ENCODE assay signal across 21 cellular contexts in genomic region chr22:46659791-46660186, GRCh38. TPM values are rescaled to one million over a fixed set of nuclear protein-coding genes. Genes with fewer than 3 reads are reported as not detected.
DNase-seq lines count a peak whose midpoint lies in the region; ATAC-seq and TF ChIP-seq lines count a peak whose summit lies in the region.
"Had no signal": no experiment of that assay in that cellular context is flagged by ENCODE, and none has a peak within 500 bp of the region (broad histone marks: within the 10 kb centered on the region; RNA-seq: fewer than 3 reads in every experiment).

No MANE protein-coding gene starts in this region.

- H3K27me3 ChIP-seq in H9 (ENCODE audit: insufficient read depth, low read length): no peaks in the 10 kb centered on the region
- no peaks in the 10 kb centered on the region for H3K27me3 ChIP-seq in effector memory CD4-positive, alpha-beta T cell (replicated peaks; ENCODE audit: control insufficient read depth, insufficient read depth, low read length, poor library complexity, severe bottlenecking)
- H3K27me3 ChIP-seq: MG63 had no signal

- H3K4me1 ChIP-seq in H9 (ENCODE audit: insufficient read depth, low read length): no peaks in the 10 kb centered on the region
- peaks cover 25% of the 10 kb centered on the region for H3K4me1 ChIP-seq in effector memory CD4-positive, alpha-beta T cell (ENCODE audit: control insufficient read depth, insufficient read depth, low read length, poor library complexity, severe bottlenecking)

- no peak overlapping the region for H3K4me3 Mint-ChIP-seq in activated naive CD4-positive, alpha-beta T cell treated with anti-CD3 and anti-CD28 coated beads for 36 hours
- H3K4me3 Mint-ChIP-seq in activated naive CD4-positive, alpha-beta T cell treated with anti-CD3 and anti-CD28 coated beads, Interleukin-2, amount 10 ng/mL, durations not matched to agents 7 days and 5 days: no peak overlapping the region
- H3K4me3 Mint-ChIP-seq in H9: no peak overlapping the region
- H3K4me3 Mint-ChIP-seq in stimulated activated effector memory CD8-positive, alpha-beta T cell treated with anti-CD3 and anti-CD28 coated beads, Interleukin-12 subunit alpha, Interleukin-12 subunit beta, amount 100 ng/mL, for 72 hours: no peak overlapping the region
- H3K4me3 Mint-ChIP-seq: activated naive CD8-positive, alpha-beta T cell; central memory CD8-positive, alpha-beta T cell had no signal

- no peak overlapping the region for H3K4me3 ChIP-seq in effector memory CD4-positive, alpha-beta T cell (ENCODE audit: insufficient read depth, low read depth, low read length, poor library complexity, severe bottlenecking)
- H3K4me3 ChIP-seq: K562, MG63, smooth muscle cell, thoracic aorta had no signal

- no peak overlapping the region for H4K5ac ChIP-seq in H9 (ENCODE audit: insufficient read length, low read depth, low read length)

- H3K79me2 ChIP-seq in H9 (ENCODE audit: insufficient read depth, low read length): no peaks in the 10 kb centered on the region

- no peak overlapping the region for H2BK120ac ChIP-seq in H9 (ENCODE audit: low read depth, low read length, poor library complexity, severe bottlenecking)

- no peaks in the 10 kb centered on the region for H3K36me3 ChIP-seq in effector memory CD4-positive, alpha-beta T cell (ENCODE audit: control insufficient read depth, insufficient read depth, low read length)
- H3K36me3 ChIP-seq: MG63, thoracic aorta had no signal

- H2AFZ ChIP-seq in H9 (ENCODE audit: low read length): no peak overlapping the region

- H3K23me2 ChIP-seq in H9 (ENCODE audit: insufficient read length, low read depth, low read length, poor library complexity, severe bottlenecking): no peaks in the 10 kb centered on the region

- H3K27me3 Mint-ChIP-seq in activated naive CD4-positive, alpha-beta T cell treated with anti-CD3 and anti-CD28 coated beads for 36 hours (ENCODE audit: low read depth): no peaks in the 10 kb centered on the region
- H3K27me3 Mint-ChIP-seq in activated naive CD4-positive, alpha-beta T cell treated with anti-CD3 and anti-CD28 coated beads, Interleukin-2, amount 10 ng/mL, durations not matched to agents 7 days and 5 days: no peaks in the 10 kb centered on the region
- H3K27me3 Mint-ChIP-seq in H9 (ENCODE audit: low read depth): no peaks in the 10 kb centered on the region
- H3K27me3 Mint-ChIP-seq: activated naive CD8-positive, alpha-beta T cell; CD4-positive, CD25-positive, alpha-beta regulatory T cell; central memory CD8-positive, alpha-beta T cell had no signal

- no peak overlapping the region for H4K91ac ChIP-seq in H9 (ENCODE audit: insufficient read length, low read depth, low read length)

- ATAC-seq in stimulated activated effector memory CD8-positive, alpha-beta T cell treated with anti-CD3 and anti-CD28 coated beads, Interleukin-12 subunit alpha, Interleukin-12 subunit beta, amount 100 ng/mL, for 72 hours: no peak
- ATAC-seq: K562, Panc1 had no signal

- peaks cover 22% of the 10 kb centered on the region for H3K4me1 Mint-ChIP-seq in activated naive CD4-positive, alpha-beta T cell treated with anti-CD3 and anti-CD28 coated beads for 36 hours (ENCODE audit: low read depth)
- peaks cover 16% of the 10 kb centered on the region for H3K4me1 Mint-ChIP-seq in activated naive CD4-positive, alpha-beta T cell treated with anti-CD3 and anti-CD28 coated beads, Interleukin-2, amount 10 ng/mL, durations not matched to agents 7 days and 5 days
- H3K4me1 Mint-ChIP-seq in H9: peaks cover 7 to 12% of the 10 kb centered on the region in 2 experiments
- H3K4me1 Mint-ChIP-seq in stimulated activated effector memory CD8-positive, alpha-beta T cell treated with anti-CD3 and anti-CD28 coated beads, Interleukin-12 subunit alpha, Interleukin-12 subunit beta, amount 100 ng/mL, for 72 hours: peaks cover 37% of the 10 kb centered on the region

- no peaks in the 10 kb centered on the region for H3K79me1 ChIP-seq in H9 (ENCODE audit: insufficient read depth, low read depth, low read length, poor library complexity, severe bottlenecking)

- DNase-seq in activated naive CD4-positive, alpha-beta T cell treated with anti-CD3 and anti-CD28 coated beads for 36 hours: no peak
- DNase-seq in activated naive CD4-positive, alpha-beta T cell treated with anti-CD3 and anti-CD28 coated beads, Interleukin-2, amount 10 ng/mL, durations not matched to agents 7 days and 5 days: no peak
- DNase-seq in H9 (no peak), NCI-H1436 treated with DMSO at 0.1 percent for 48 hours (lab: John Stamatoyannopoulos, UW) (no peak), middle frontal gyrus (ENCODE audit: extremely low spot score, low spot score) (no peak), inferior parietal cortex (ENCODE audit: extremely low spot score) (no peak)
- no peak for DNase-seq in effector memory CD4-positive, alpha-beta T cell
- DNase-seq in stimulated activated effector memory CD8-positive, alpha-beta T cell treated with anti-CD3 and anti-CD28 coated beads, Interleukin-12 subunit alpha, Interleukin-12 subunit beta, amount 100 ng/mL, for 72 hours (ENCODE audit: low spot score in 2 of 2): no peak
- DNase-seq: activated CD4-positive, alpha-beta T cell treated with anti-CD3 and anti-CD28 coated beads for 1 hour; DMS 273 treated with DMSO at 0.1 percent for 48 hours; MG63; NCI-H1417 treated with DMSO at 0.1 percent for 48 hours; NCI-H2107; stimulated activated CD4-positive, alpha-beta T cell treated with anti-CD3 and anti-CD28 coated beads, Interleukin-2, amount 100 ng/mL, for 24 hours had no signal

- no peak overlapping the region for H2BK20ac ChIP-seq in H9 (ENCODE audit: low read depth, low read length, poor library complexity, severe bottlenecking)

- CTCF ChIA-PET in activated naive CD4-positive, alpha-beta T cell treated with anti-CD3 and anti-CD28 coated beads for 36 hours (lab: Charles Lee): no interaction called here
- CTCF ChIA-PET in activated naive CD4-positive, alpha-beta T cell treated with anti-CD3 and anti-CD28 coated beads, Interleukin-2, amount 10 ng/mL, durations not matched to agents 7 days and 5 days (lab: Charles Lee): interaction anchor here (1.6 kb wide), 1 partner anchor 97 kb away, joined by 7 read pairs; no protein-coding TSS in a partner anchor

- H3K56ac ChIP-seq in H9 (ENCODE audit: insufficient read length, low read depth, low read length): no peak overlapping the region

- intact Hi-C loops in activated naive CD4-positive, alpha-beta T cell treated with anti-CD3 and anti-CD28 coated beads for 36 hours (cut with micrococcal nuclease): loop anchor here (2.0 kb wide), 1 partner anchor 45 kb away; no protein-coding TSS in a partner anchor

- WGBS in H9 (ENCODE audit: extremely low coverage, insufficient read length, low lambda C conversion rate): no CpG with 5 or more reads among the region's 12 CpGs

- H3K27ac ChIP-seq in H9 (ENCODE audit: insufficient read length, low read depth, low read length): no peak overlapping the region
- peak overlapping the region; percentile 69 for H3K27ac ChIP-seq in effector memory CD4-positive, alpha-beta T cell (ENCODE audit: insufficient read depth, low read length, poor library complexity, severe bottlenecking)
- H3K27ac ChIP-seq: thoracic aorta had no signal

- H2AK5ac ChIP-seq in H9 (ENCODE audit: insufficient read length, low read length): no peak overlapping the region

- no peak overlapping the region for H3K9ac ChIP-seq in H9 (ENCODE audit: extremely low read depth, insufficient read length, low read length)

- no peaks in the 10 kb centered on the region for H4K20me1 ChIP-seq in H9 (ENCODE audit: control insufficient read depth, insufficient read depth, insufficient read length)

- H2BK5ac ChIP-seq in H9 (ENCODE audit: insufficient read length, low read length): no peak overlapping the region

- no peak overlapping the region for H3K14ac ChIP-seq in H9 (ENCODE audit: insufficient read depth, low read length)

- H3K23ac ChIP-seq in H9 (ENCODE audit: insufficient read length, low read depth, low read length): no peak overlapping the region

- no peak overlapping the region for H2BK15ac ChIP-seq in H9 (ENCODE audit: low read depth, low read length)

- no peak overlapping the region for H3K4me2 ChIP-seq in H9 (ENCODE audit: insufficient read depth, insufficient read length, low read length)
- H3K4me2 ChIP-seq: smooth muscle cell had no signal

- no peak overlapping the region for H3T11ph ChIP-seq in H9 (ENCODE audit: low read length)

- no peaks in the 10 kb centered on the region for H3K36me3 Mint-ChIP-seq in activated naive CD4-positive, alpha-beta T cell treated with anti-CD3 and anti-CD28 coated beads for 36 hours (ENCODE audit: low read depth)
- no peaks in the 10 kb centered on the region for H3K36me3 Mint-ChIP-seq in activated naive CD4-positive, alpha-beta T cell treated with anti-CD3 and anti-CD28 coated beads, Interleukin-2, amount 10 ng/mL, durations not matched to agents 7 days and 5 days
- H3K36me3 Mint-ChIP-seq in H9 (ENCODE audit: insufficient read depth in 1 of 3, low read depth in 3 of 3): no peaks in the 10 kb centered on the region
- H3K36me3 Mint-ChIP-seq in stimulated activated effector memory CD8-positive, alpha-beta T cell treated with anti-CD3 and anti-CD28 coated beads, Interleukin-12 subunit alpha, Interleukin-12 subunit beta, amount 100 ng/mL, for 72 hours: no peaks in the 10 kb centered on the region
- H3K36me3 Mint-ChIP-seq: activated naive CD8-positive, alpha-beta T cell had no signal

- no peak overlapping the region for H2BK12ac ChIP-seq in H9 (ENCODE audit: insufficient read length, low read depth, low read length)

- no peak overlapping the region for H3K18ac ChIP-seq in H9 (ENCODE audit: insufficient read length, low read depth, low read length)

- H4K8ac ChIP-seq in H9 (replicated peaks; ENCODE audit: insufficient read length, low read depth, low read length): no peak overlapping the region

- no peaks in the 10 kb centered on the region for H3K9me3 Mint-ChIP-seq in activated naive CD4-positive, alpha-beta T cell treated with anti-CD3 and anti-CD28 coated beads for 36 hours
- no peaks in the 10 kb centered on the region for H3K9me3 Mint-ChIP-seq in activated naive CD4-positive, alpha-beta T cell treated with anti-CD3 and anti-CD28 coated beads, Interleukin-2, amount 10 ng/mL, durations not matched to agents 7 days and 5 days
- H3K9me3 Mint-ChIP-seq in H9: no peaks in the 10 kb centered on the region; a peak in 1 of 5 replicates
- H3K9me3 Mint-ChIP-seq in stimulated activated effector memory CD8-positive, alpha-beta T cell treated with anti-CD3 and anti-CD28 coated beads, Interleukin-12 subunit alpha, Interleukin-12 subunit beta, amount 100 ng/mL, for 72 hours: no peaks in the 10 kb centered on the region
- H3K9me3 Mint-ChIP-seq: CD4-positive, CD25-positive, alpha-beta regulatory T cell; central memory CD8-positive, alpha-beta T cell had no signal

- no peak overlapping the region for H3K4ac ChIP-seq in H9 (ENCODE audit: low read depth, low read length)

- no peak for TF ChIP-seq CTCF in H9 (conservative IDR thresholded peaks at IDR 0.05)

- H3K27ac Mint-ChIP-seq in activated naive CD4-positive, alpha-beta T cell treated with anti-CD3 and anti-CD28 coated beads for 36 hours: peak overlapping the region; percentile 81
- no peak overlapping the region for H3K27ac Mint-ChIP-seq in activated naive CD4-positive, alpha-beta T cell treated with anti-CD3 and anti-CD28 coated beads, Interleukin-2, amount 10 ng/mL, durations not matched to agents 7 days and 5 days
- H3K27ac Mint-ChIP-seq in H9: peak overlapping the region in 2 of 3 experiments; percentile 9 to 90; a peak in 3 of 7 replicates
- H3K27ac Mint-ChIP-seq in stimulated activated effector memory CD8-positive, alpha-beta T cell treated with anti-CD3 and anti-CD28 coated beads, Interleukin-12 subunit alpha, Interleukin-12 subunit beta, amount 100 ng/mL, for 72 hours: peak overlapping the region; percentile 87
- H3K27ac Mint-ChIP-seq: activated naive CD8-positive, alpha-beta T cell had no signal

- no peaks in the 10 kb centered on the region for H3K9me3 ChIP-seq in H9 (ENCODE audit: control insufficient read depth, low read depth, low read length)
- H3K9me3 ChIP-seq in effector memory CD4-positive, alpha-beta T cell (ENCODE audit: control insufficient read depth, low read length): no peaks in the 10 kb centered on the region
- H3K9me3 ChIP-seq: MG63, thoracic aorta had no signal

RNA-seq across cellular contexts. Expression of gene GRAMD4, which starts 39.6 kb away (rescaled TPM):
- 10 to 100 TPM; 34.3 to 35.4 TPM for total RNA-seq in activated naive CD4-positive, alpha-beta T cell treated with anti-CD3 and anti-CD28 coated beads for 36 hours
- 19.8 and 20.4 TPM in 2 replicates for total RNA-seq in H9 (2021)
